ENCODE assay signal across 12 cellular contexts in the genomic region with DNA sequence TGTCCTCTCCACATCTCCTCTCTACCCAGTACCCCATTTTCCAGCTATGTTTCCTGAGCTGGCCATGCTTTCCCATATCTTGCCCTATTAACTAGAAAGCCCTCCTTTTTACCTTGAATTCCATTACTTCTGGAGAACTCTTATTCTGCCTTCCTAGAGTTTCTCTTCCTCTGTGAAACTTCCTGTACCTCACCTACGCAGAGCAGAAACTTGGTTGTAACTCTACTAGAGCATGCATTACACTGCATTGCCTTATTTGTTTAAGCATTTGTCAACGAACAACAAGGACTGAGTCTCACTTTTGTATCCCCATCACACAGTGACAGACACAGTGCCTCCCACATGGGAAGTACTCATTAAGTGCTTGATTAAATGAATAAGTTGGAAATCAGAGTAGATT. TPM values are rescaled to one million over a fixed set of nuclear protein-coding genes. Genes with fewer than 3 reads are reported as not detected.
DNase-seq lines count a peak whose midpoint lies in the region; ATAC-seq and TF ChIP-seq lines count a peak whose summit lies in the region.
"Had no signal": no experiment of that assay in that cellular context is flagged by ENCODE, and none has a peak within 500 bp of the region (broad histone marks: within the 10 kb centered on the region; RNA-seq: fewer than 3 reads in every experiment).

No MANE protein-coding gene starts in this region.

- DNase-seq in cardiac muscle cell (ENCODE audit: low read depth in 1 of 2, low spot score in 1 of 2) (no peak), left cardiac atrium (no peak), germinal center (ENCODE audit: low spot score) (peak; percentile 54), type B pancreatic cell (ENCODE audit: extremely low spot score, unreplicated experiment) (no peak), mesothelial cell of epicardium (ENCODE audit: low spot score in 2 of 2, unreplicated experiment in 2 of 2) (no peak), H4 (ENCODE audit: low spot score) (no peak), dedifferentiated amniotic fluid mesenchymal stem cell (ENCODE audit: extremely low spot score) (no peak)
- DNase-seq: activated CD4-positive, alpha-beta T cell treated with anti-CD3 and anti-CD28 coated beads, Interleukin-2, amount 50 U/mL, for 4 hours; amygdala; GOT3; NCI-H1436 had no signal

- H3K4me1 ChIP-seq in cardiac muscle cell (ENCODE audit: low read depth): peaks cover 17% of the 10 kb centered on the region

- H3K27me3 ChIP-seq in cardiac muscle cell: no peaks in the 10 kb centered on the region

- intact Hi-C loops in left cardiac atrium (cut with DNase I): loop anchor here in 1 of 2 donors (5.0 kb wide), 1 partner anchor 37 kb away; a partner anchor contains a TSS

- peaks cover 6% of the 10 kb centered on the region for H3K36me3 ChIP-seq in cardiac muscle cell

- peak overlapping the region; percentile 71 for H3K27ac ChIP-seq in cardiac muscle cell

- TF ChIP-seq CTCF in cardiac muscle cell (IDR thresholded peaks at IDR 0.05; ENCODE audit: low read depth, low read length): no peak
- TF ChIP-seq CTCF in type B pancreatic cell (conservative IDR thresholded peaks at IDR 0.05): no peak
- TF ChIP-seq CTCF in mesothelial cell of epicardium (IDR thresholded peaks at IDR 0.05; ENCODE audit: unreplicated experiment): no peak

- H3K27ac Mint-ChIP-seq in type B pancreatic cell (peak overlapping the region; percentile 21), mesothelial cell of epicardium (no peak overlapping the region)

- H3K4me3 Mint-ChIP-seq in type B pancreatic cell (no peak overlapping the region), mesothelial cell of epicardium (no peak overlapping the region)

- H3K27me3 Mint-ChIP-seq in type B pancreatic cell (no peaks in the 10 kb centered on the region), mesothelial cell of epicardium (ENCODE audit: low read depth) (no peaks in the 10 kb centered on the region)

- H3K36me3 Mint-ChIP-seq in type B pancreatic cell (peaks cover 16% of the 10 kb centered on the region), mesothelial cell of epicardium (peaks cover 9% of the 10 kb centered on the region)

- no peak overlapping the region for H3K4me3 ChIP-seq in cardiac muscle cell

- H3K9me3 Mint-ChIP-seq in type B pancreatic cell (no peaks in the 10 kb centered on the region), mesothelial cell of epicardium (no peaks in the 10 kb centered on the region)

- ATAC-seq in left cardiac atrium (no peak), HG03378 (IDR thresholded peaks at IDR 0.05; ENCODE audit: unreplicated experiment) (peak; percentile 60)

- H3K4me1 Mint-ChIP-seq in type B pancreatic cell (ENCODE audit: unreplicated experiment): peaks cover 31% of the 10 kb centered on the region
- H3K4me1 Mint-ChIP-seq in mesothelial cell of epicardium: peaks cover 33% of the 10 kb centered on the region

- no peaks in the 10 kb centered on the region for H3K9me3 ChIP-seq in cardiac muscle cell (ENCODE audit: low read depth)

RNA-seq across cellular contexts. Expression of a gene that starts 36.4 kb away (rescaled TPM):
- total RNA-seq in cardiac muscle cell (130 and 167 TPM in 2 replicates), left cardiac atrium (100 to 1,000 TPM; 170 to 239 TPM), type B pancreatic cell (ENCODE audit: low replicate concordance) (110 and 125 TPM in 2 replicates), mesothelial cell of epicardium (129 to 132 TPM (median 131 TPM) in 3 replicates)
- polyA plus RNA-seq in cardiac muscle cell: 118 and 162 TPM in 2 replicates
- total RNA-seq in H4 (2014; rRNA removed; shearing (Covaris generic)): 47.1 and 53.0 TPM in 2 replicates
